Comparison of ENCODE assay signal across 19 cellular contexts in the genomic region with DNA sequence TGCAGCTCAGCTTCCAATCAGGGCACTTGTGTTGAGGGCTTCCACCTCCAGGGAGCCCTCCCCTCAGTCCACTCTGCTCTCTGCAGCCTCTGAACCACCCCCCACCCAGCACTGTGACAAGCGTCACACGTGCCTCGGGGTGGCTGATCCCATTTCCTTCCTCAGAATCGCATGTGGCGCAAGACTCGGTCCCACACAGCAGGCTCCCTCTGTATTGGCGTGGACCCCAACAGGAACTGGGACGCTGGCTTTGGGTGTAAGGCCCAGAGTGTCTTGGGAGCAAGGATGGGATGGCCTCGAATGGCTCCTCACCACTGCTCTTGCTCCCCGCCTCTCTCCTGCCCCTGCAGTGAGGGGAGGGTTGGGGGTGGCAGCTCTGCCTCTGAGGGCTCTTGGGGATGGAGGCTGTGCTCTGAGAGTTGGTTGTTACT. TPM values are rescaled to one million over a fixed set of nuclear protein-coding genes. Genes with fewer than 3 reads are reported as not detected.
DNase-seq lines count a peak whose midpoint lies in the region; ATAC-seq and TF ChIP-seq lines count a peak whose summit lies in the region.
"Had no signal": no experiment of that assay in that cellular context is flagged by ENCODE, and none has a peak within 500 bp of the region (broad histone marks: within the 10 kb centered on the region; RNA-seq: fewer than 3 reads in every experiment).

No MANE protein-coding gene starts in this region.

- 0 out of 2 replicates have a peak overlapping the region, but pooled peaks have one; percentile 48 for H2AK5ac ChIP-seq in IMR-90 (ENCODE audit: low read depth, low read length)

- no peak overlapping the region for H3K4ac ChIP-seq in IMR-90 (ENCODE audit: low read depth, low read length)

- H3K18ac ChIP-seq in IMR-90 (ENCODE audit: low read depth, low read length): no peak overlapping the region

- CTCF ChIA-PET in IMR-90 (lab: Yijun Ruan, JAX): no interaction called here

- H3K4me2 ChIP-seq in IMR-90 (ENCODE audit: low read depth, low read length): no peak overlapping the region

- no peak overlapping the region; the same call in 2 of the 3 replicates for H2BK15ac ChIP-seq in IMR-90 (ENCODE audit: low read depth, low read length)

- H3K9ac ChIP-seq in IMR-90 (ENCODE audit: low read depth, low read length): no peak overlapping the region

- H3K36me3 ChIP-seq in IMR-90 (ENCODE audit: control insufficient read depth, insufficient read depth, low read length): no peaks in the 10 kb centered on the region
- H3K36me3 ChIP-seq in adrenal gland (replicated peaks in 1 of 2): no peaks in the 10 kb centered on the region
- H3K36me3 ChIP-seq in uterus: no peaks in the 10 kb centered on the region

- no peak overlapping the region for H3K27ac ChIP-seq in IMR-90 (ENCODE audit: insufficient read depth, low read length)
- no peak overlapping the region for H3K27ac ChIP-seq in adrenal gland
- no peak overlapping the region for H3K27ac ChIP-seq in uterus
- H3K27ac ChIP-seq: C4-2B had no signal

- intact Hi-C loops in IMR-90 (cut with micrococcal nuclease) (no loop called here), adrenal gland (cut with DNase I) (loop anchor here in 1 of 2 donors (10.0 kb wide), 1 partner anchor 100 kb away; no protein-coding TSS in a partner anchor), uterus (cut with DNase I; ENCODE audit: low total_unique reads) (no loop called here)

- H3K56ac ChIP-seq in IMR-90 (ENCODE audit: extremely low read depth, insufficient read depth, low read length): no peak overlapping the region

- no peak overlapping the region for H2BK5ac ChIP-seq in IMR-90 (ENCODE audit: low read depth, low read length, poor library complexity, severe bottlenecking)

- H3K23ac ChIP-seq in IMR-90 (ENCODE audit: low read depth, low read length): no peak overlapping the region

- DNase-seq in AG20443 (ENCODE audit: low spot score): peak; percentile 1
- DNase-seq in IMR-90: no peak
- peak in 4 of 7 donors; percentile 3 to 46 (median 17) for DNase-seq in adrenal gland
- DNase-seq in mesenteric fat pad (ENCODE audit: low spot score): peak; percentile 80
- DNase-seq in uterus: no peak
- DNase-seq in activated gamma-delta T cell treated with Interleukin-2 at 50 U/mL for 16 hours: no peak
- no peak for DNase-seq in T1000 (lab: John Stamatoyannopoulos, UW)
- DNase-seq: COR-L47, DMS153, NCI-H1417 treated with DMSO at 0.1 percent for 48 hours, NCI-H2029, NCI-H2171, NCI-H446, NCI-H69, RPMI8226 had no signal

- BruUV-seq in IMR-90 (replicated peaks; lab: Mats Ljungman, UMichigan): no TSS peak

- H2BK20ac ChIP-seq in IMR-90 (ENCODE audit: low read depth, low read length): no peak overlapping the region

- H3K4me3 ChIP-seq in IMR-90 (ENCODE audit: insufficient read depth, low read depth, low read length) (no peak overlapping the region), adrenal gland (no peak overlapping the region), uterus (no peak overlapping the region)

- in situ Hi-C loops in IMR-90 (cut with MboI; ENCODE audit: low sequenced_read_pairs): no loop called here

- no peaks in the 10 kb centered on the region for H3K9me3 ChIP-seq in IMR-90 (ENCODE audit: control insufficient read depth, insufficient read depth, low read length)
- no peaks in the 10 kb centered on the region for H3K9me3 ChIP-seq in adrenal gland (replicated peaks in 1 of 3)
- H3K9me3 ChIP-seq in uterus: no peaks in the 10 kb centered on the region

- H3K79me1 ChIP-seq in IMR-90 (ENCODE audit: low read depth in 1 of 2, low read length in 2 of 2): no peaks in the 10 kb centered on the region

- no peak overlapping the region for H2BK120ac ChIP-seq in IMR-90 (ENCODE audit: low read depth, low read length)

- TF ChIP-seq RAD21 in IMR-90 (IDR thresholded peaks at IDR 0.05; ENCODE audit: low read length): no peak

- no peak overlapping the region for H4K8ac ChIP-seq in IMR-90 (ENCODE audit: low read depth in 2 of 2, low read length in 2 of 2)

- H3K14ac ChIP-seq in IMR-90 (replicated peaks; ENCODE audit: low read depth, low read length): no peak overlapping the region

- peak overlapping the region; percentile 26 for H2AK9ac ChIP-seq in IMR-90 (replicated peaks; ENCODE audit: low read depth, low read length, poor library complexity)

- H3K4me1 ChIP-seq in IMR-90 (ENCODE audit: control insufficient read depth, insufficient read depth, low read length): peaks cover 16% of the 10 kb centered on the region
- H3K4me1 ChIP-seq in adrenal gland (replicated peaks in 1 of 2): no peaks in the 10 kb centered on the region
- peaks cover 0 to 6% of the 10 kb centered on the region in 2 donors for H3K4me1 ChIP-seq in uterus

- no peaks in the 10 kb centered on the region for H4K20me1 ChIP-seq in IMR-90 (ENCODE audit: insufficient read depth, low read length)

- no peak overlapping the region for H2AFZ ChIP-seq in IMR-90 (replicated peaks; ENCODE audit: low read length, poor library complexity)

- 0 out of 2 replicates have a peak, but pooled peaks cover 6% of the 10 kb centered on the region for H3K9me1 ChIP-seq in IMR-90 (ENCODE audit: insufficient read depth, low read length)

- dilution Hi-C loops in IMR-90 (cut with HindIII; ENCODE audit: low sequenced_read_pairs, unreplicated experiment): no loop called here

- ATAC-seq in IMR-90 (ENCODE audit: low read depth) (no peak), HG02759 (IDR thresholded peaks at IDR 0.05; ENCODE audit: unreplicated experiment) (no peak)

- no peaks in the 10 kb centered on the region for H3K27me3 ChIP-seq in IMR-90 (ENCODE audit: control insufficient read depth, insufficient read depth, low read length)
- H3K27me3 ChIP-seq in adrenal gland: no peaks in the 10 kb centered on the region
- H3K27me3 ChIP-seq in uterus: no peaks in the 10 kb centered on the region

- TF ChIP-seq POLR2A in IMR-90 (IDR thresholded peaks at IDR 0.05; ENCODE audit: low read depth, low read length) (no peak), adrenal gland (IDR thresholded peaks at IDR 0.05) (no peak), uterus (IDR thresholded peaks at IDR 0.05) (no peak)

- no peak for TF ChIP-seq CTCF in IMR-90 (conservative IDR thresholded peaks at IDR 0.05; ENCODE audit: low read depth, low read length)
- TF ChIP-seq CTCF in adrenal gland (IDR thresholded peaks at IDR 0.05): no peak
- no peak for TF ChIP-seq CTCF in uterus (IDR thresholded peaks at IDR 0.05)

- no CpG with 5 or more reads among the region's 10 CpGs for WGBS in IMR-90 (ENCODE audit: extremely low coverage in 2 of 2, insufficient read length in 1 of 2), 2 experiments
- WGBS in adrenal gland, 4 donors: 67 to 89% (median 79%) methylated on average over 3 to 10 of the region's 10 CpGs

- H4K5ac ChIP-seq in IMR-90 (ENCODE audit: low read depth, low read length): no peak overlapping the region

- H4K91ac ChIP-seq in IMR-90 (ENCODE audit: insufficient read depth, low read depth, low read length): 0 out of 2 replicates have a peak overlapping the region, but pooled peaks have one; percentile 37

- POLR2A ChIA-PET in IMR-90 (lab: Charles Lee; ENCODE audit: unreplicated experiment): no interaction called here

TF ChIP-seq in IMR-90, 13 proteins besides CTCF, POLR2A, EP300 and RAD21 (continues in another document):
- no peak for TF ChIP-seq FOS (IDR thresholded peaks at IDR 0.05; ENCODE audit: low read depth, low read length)
- no peak for TF ChIP-seq RCOR1 (IDR thresholded peaks at IDR 0.05; ENCODE audit: insufficient replicate concordance, low read length)
- no peak for TF ChIP-seq MAZ (IDR thresholded peaks at IDR 0.05; ENCODE audit: borderline replicate concordance, low read depth, low read length)
- no peak for TF ChIP-seq BHLHE40 (IDR thresholded peaks at IDR 0.05; ENCODE audit: low read depth, low read length)
- no peak for TF ChIP-seq MXI1 (IDR thresholded peaks at IDR 0.05; ENCODE audit: borderline replicate concordance, low read depth, low read length)
- no peak for TF ChIP-seq RFX5 (IDR thresholded peaks at IDR 0.05; ENCODE audit: low read depth, low read length)
- TF ChIP-seq, protein P1, sequence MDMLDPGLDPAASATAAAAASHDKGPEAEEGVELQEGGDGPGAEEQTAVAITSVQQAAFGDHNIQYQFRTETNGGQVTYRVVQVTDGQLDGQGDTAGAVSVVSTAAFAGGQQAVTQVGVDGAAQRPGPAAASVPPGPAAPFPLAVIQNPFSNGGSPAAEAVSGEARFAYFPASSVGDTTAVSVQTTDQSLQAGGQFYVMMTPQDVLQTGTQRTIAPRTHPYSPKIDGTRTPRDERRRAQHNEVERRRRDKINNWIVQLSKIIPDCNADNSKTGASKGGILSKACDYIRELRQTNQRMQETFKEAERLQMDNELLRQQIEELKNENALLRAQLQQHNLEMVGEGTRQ (IDR thresholded peaks at IDR 0.05; ENCODE audit: low read depth, low read length): no peak
- TF ChIP-seq CEBPB (IDR thresholded peaks at IDR 0.05; ENCODE audit: low read depth, low read length): no peak

RNA-seq across cellular contexts. Expression of a gene that starts 4.1 kb away (rescaled TPM):
- total RNA-seq in IMR-90 (2012; rRNA removed): not detected in 2 replicates
- polyA plus RNA-seq in IMR-90 (2012; rRNA removed): not detected in 2 replicates
- polyA plus RNA-seq in IMR-90 (2012; cell fraction: cytosol; rRNA removed): 0.07 TPM in 1 of 2 replicates, not detected in the other
- polyA plus RNA-seq in IMR-90 (2012; cell fraction: nucleus; rRNA removed; ENCODE audit: low replicate concordance): 0.26 and 0.32 TPM in 2 replicates
- total RNA-seq in adrenal gland: 10 to 100 TPM in 2 of 8 donors, 1 to 10 TPM in 1, under 1 TPM in 2, not detected in 3; 0.14 to 15.0 (median 2.3) TPM
- 1 to 10 TPM in 2 of 3 donors, not detected in 1; 1.1 to 1.8 TPM for polyA plus RNA-seq in adrenal gland
- 4.0 TPM for total RNA-seq in mesenteric fat pad
- total RNA-seq in uterus: 1 to 10 TPM in 1 of 4 donors, under 1 TPM in 1, not detected in 2; 0.46 to 3.8 TPM
- total RNA-seq: A673, H4 had no signal

RNA-seq across cellular contexts. Expression of a gene that starts 39.8 kb away (rescaled TPM):
- total RNA-seq in IMR-90 (2012; rRNA removed) (under 0.01 TPM in 1 of 2 replicates, not detected in the other), adrenal gland (under 1 TPM in 1 of 8 donors, not detected in 7; 0.65 TPM), mesenteric fat pad (not detected), uterus (not detected)
- polyA plus RNA-seq in IMR-90 (2012; rRNA removed) (0.53 and 0.86 TPM in 2 replicates), adrenal gland (under 1 TPM in 2 of 3 donors, not detected in 1; 0.24 to 0.30 TPM)
- polyA plus RNA-seq in IMR-90 (2012; cell fraction: cytosol; rRNA removed): 0.32 and 0.45 TPM in 2 replicates
- 0.72 and 0.95 TPM in 2 replicates for polyA plus RNA-seq in IMR-90 (2012; cell fraction: nucleus; rRNA removed; ENCODE audit: low replicate concordance)
- total RNA-seq: A673, H4 had no signal

RNA-seq across cellular contexts. Expression of a gene that starts 56.4 kb away (rescaled TPM):
- total RNA-seq in IMR-90 (2012; rRNA removed) (11.1 and 12.2 TPM in 2 replicates), adrenal gland (10 to 100 TPM; 10.2 to 21.4 (median 17.5) TPM), mesenteric fat pad (9.3 TPM), uterus (10 to 100 TPM in 2 of 4 donors, 1 to 10 TPM in 2; 1.5 to 22.3 (median 8.3) TPM)
- polyA plus RNA-seq in IMR-90 (2012; rRNA removed) (18.8 and 21.9 TPM in 2 replicates), adrenal gland (10 to 100 TPM in 1 of 3 donors, 1 to 10 TPM in 2; 3.9 to 22.9 (median 4.4) TPM)
- 7.3 and 13.0 TPM in 2 replicates for polyA plus RNA-seq in IMR-90 (2012; cell fraction: cytosol; rRNA removed)
- polyA plus RNA-seq in IMR-90 (2012; cell fraction: nucleus; rRNA removed; ENCODE audit: low replicate concordance): 6.4 and 16.9 TPM in 2 replicates

Comparison
In these comparisons a context has a peak if more than half of its experiments do, and no peak if none do; other contexts are left out.
1. DNase-seq: peak in AG20443 (single experiment), adrenal gland (4 of 7) and mesenteric fat pad (single experiment); none in IMR-90 (single experiment), uterus (0 of 2), activated gamma-delta T cell treated with Interleukin-2 at 50 U/mL for 16 hours (single experiment) and T1000 (single experiment).